In genomic region chr12:124433906-124434305, GRCh38 we compare ENCODE assay signal across 1 cellular context.
TF ChIP-seq lines count a peak whose summit lies in the region.

No MANE protein-coding gene starts in this region.

TF ChIP-seq in H1, 55 proteins besides CTCF, POLR2A, EP300 and RAD21:
- TF ChIP-seq ATF2 (IDR thresholded peaks at IDR 0.05; ENCODE audit: low read length) (no peak), TAF7 (optimal IDR thresholded peaks at IDR 0.05; ENCODE audit: borderline replicate concordance, low read depth, low read length) (no peak), JUN (IDR thresholded peaks at IDR 0.05; ENCODE audit: low read depth, low read length) (no peak), FOSL1 (IDR thresholded peaks at IDR 0.05; ENCODE audit: insufficient read depth, low read depth, low read length) (no peak), SUZ12 (IDR thresholded peaks at IDR 0.05; ENCODE audit: low read length) (no peak), CREB1 (IDR thresholded peaks at IDR 0.05) (no peak), CBX5 (IDR thresholded peaks at IDR 0.05; ENCODE audit: low read depth, low read length) (no peak), NRF1 (IDR thresholded peaks at IDR 0.05; ENCODE audit: low read depth, low read length) (no peak), BACH1 (IDR thresholded peaks at IDR 0.05; ENCODE audit: low read length) (no peak), GABPA (IDR thresholded peaks at IDR 0.05; ENCODE audit: borderline replicate concordance, insufficient read depth, low read length) (no peak), RXRA (IDR thresholded peaks at IDR 0.05; ENCODE audit: insufficient read depth, low read depth, low read length) (no peak)
TF ChIP-seq in H1: peak in this region for 0.
